ENCODE assay signal across 8 cellular contexts in the genomic region with DNA sequence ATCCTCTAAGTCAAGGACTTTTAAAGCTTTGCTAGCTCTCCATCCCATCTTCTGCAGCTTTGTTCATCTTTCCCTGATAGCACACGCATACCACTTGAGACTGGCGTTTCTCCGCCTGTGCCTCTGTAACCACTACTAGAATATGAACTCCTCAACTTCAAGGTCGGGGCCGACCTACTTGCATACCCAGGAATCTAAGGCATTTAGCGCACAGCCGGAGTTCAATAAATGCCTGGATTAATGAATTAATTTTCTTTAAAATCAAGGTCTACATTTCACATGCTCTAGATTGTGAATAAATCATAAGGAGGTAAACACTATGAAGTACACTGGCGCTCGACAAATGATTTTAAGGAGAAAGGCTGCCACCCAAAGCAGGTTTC.
DNase-seq lines count a peak whose midpoint lies in the region; ATAC-seq and TF ChIP-seq lines count a peak whose summit lies in the region.

No MANE protein-coding gene starts in this region.

- no peaks in the 10 kb centered on the region for H3K9me3 Mint-ChIP-seq in CD4-positive, alpha-beta T cell
- no peaks in the 10 kb centered on the region for H3K9me3 Mint-ChIP-seq in neural crest cell

- CTCF ChIA-PET in CD4-positive, alpha-beta T cell (lab: Charles Lee): interaction anchor here (0.8 to 1.3 kb wide), 7 partner anchors 11 to 1200 kb away, joined by 3 to 13 read pairs (median 3); a partner anchor contains a TSS

- H3K27me3 ChIP-seq in CD4-positive, alpha-beta T cell (ENCODE audit: control insufficient read depth, insufficient read depth, low read length): no peaks in the 10 kb centered on the region
- peaks cover 10% of the 10 kb centered on the region for H3K27me3 ChIP-seq in NT2/D1 (ENCODE audit: insufficient read depth, insufficient read length)
- H3K27me3 ChIP-seq in effector memory CD4-positive, alpha-beta T cell (replicated peaks; ENCODE audit: control insufficient read depth, insufficient read depth, low read length, poor library complexity, severe bottlenecking): no peaks in the 10 kb centered on the region

- H3K36me3 ChIP-seq in NT2/D1 (ENCODE audit: insufficient read depth, insufficient read length, low read length): no peaks in the 10 kb centered on the region
- no peaks in the 10 kb centered on the region for H3K36me3 ChIP-seq in effector memory CD4-positive, alpha-beta T cell (ENCODE audit: control insufficient read depth, insufficient read depth, low read length)

- H3K9ac ChIP-seq in NT2/D1 (ENCODE audit: insufficient read length, low read depth): no peak overlapping the region

- peak overlapping the region; percentile 40 for H3K4me3 ChIP-seq in NT2/D1 (ENCODE audit: insufficient read length, low read depth)
- H3K4me3 ChIP-seq in effector memory CD4-positive, alpha-beta T cell (ENCODE audit: insufficient read depth, low read depth, low read length, poor library complexity, severe bottlenecking): peak overlapping the region; percentile 55

- H3K4me3 Mint-ChIP-seq in CD4-positive, alpha-beta T cell: peak overlapping the region; percentile 85
- H3K4me3 Mint-ChIP-seq in neural crest cell: peak overlapping the region; percentile 77

- H3K9me3 ChIP-seq in CD4-positive, alpha-beta T cell (ENCODE audit: control insufficient read depth, low read length): no peaks in the 10 kb centered on the region
- no peaks in the 10 kb centered on the region for H3K9me3 ChIP-seq in NT2/D1 (ENCODE audit: insufficient read depth, low read length)
- no peaks in the 10 kb centered on the region for H3K9me3 ChIP-seq in effector memory CD4-positive, alpha-beta T cell (ENCODE audit: control insufficient read depth, low read length)

- no peaks in the 10 kb centered on the region for H3K36me3 Mint-ChIP-seq in CD4-positive, alpha-beta T cell (ENCODE audit: low read depth)
- H3K36me3 Mint-ChIP-seq in neural crest cell (ENCODE audit: low read depth): no peaks in the 10 kb centered on the region

- no peak overlapping the region for H3K27ac ChIP-seq in CD4-positive, alpha-beta T cell (ENCODE audit: low read depth, low read length)
- peak overlapping the region; percentile 67 for H3K27ac ChIP-seq in effector memory CD4-positive, alpha-beta T cell (ENCODE audit: insufficient read depth, low read length, poor library complexity, severe bottlenecking)

- no peak for TF ChIP-seq CTCF in CD4-positive, alpha-beta T cell (IDR thresholded peaks at IDR 0.05)
- no peak for TF ChIP-seq CTCF in neural crest cell (conservative IDR thresholded peaks at IDR 0.05)
- TF ChIP-seq CTCF in GM10266 (IDR thresholded peaks at IDR 0.05; ENCODE audit: control insufficient read depth, insufficient read depth, low read depth, missing control alignments): no peak

- intact Hi-C loops in CD4-positive, alpha-beta T cell (cut with DNase I, micrococcal nuclease): loop anchor here (2.0 to 10.0 kb wide), 6 partner anchors 73 to 1198 kb away; a partner anchor contains a TSS

- H3K4me1 Mint-ChIP-seq in CD4-positive, alpha-beta T cell (ENCODE audit: low read depth): peaks cover 19% of the 10 kb centered on the region
- H3K4me1 Mint-ChIP-seq in neural crest cell: peaks cover 11% of the 10 kb centered on the region

- no peak for ATAC-seq in CD4-positive, alpha-beta T cell (ENCODE audit: poor library complexity)

- peak overlapping the region; percentile 80 for H3K27ac Mint-ChIP-seq in CD4-positive, alpha-beta T cell
- no peak overlapping the region for H3K27ac Mint-ChIP-seq in neural crest cell (ENCODE audit: unreplicated experiment)

- no peaks in the 10 kb centered on the region for H3K4me1 ChIP-seq in NT2/D1 (ENCODE audit: insufficient read depth, insufficient read length)
- H3K4me1 ChIP-seq in effector memory CD4-positive, alpha-beta T cell (ENCODE audit: control insufficient read depth, insufficient read depth, low read length, poor library complexity, severe bottlenecking): no peaks in the 10 kb centered on the region

- POLR2A ChIA-PET in CD4-positive, alpha-beta T cell (lab: Charles Lee): interaction anchor here (1.2 to 2.0 kb wide), 7 partner anchors 9 to 1171 kb away, joined by 3 to 39 read pairs (median 5); a partner anchor contains a TSS

- H3K27me3 Mint-ChIP-seq in CD4-positive, alpha-beta T cell: no peaks in the 10 kb centered on the region
- peaks cover 42% of the 10 kb centered on the region for H3K27me3 Mint-ChIP-seq in neural crest cell (ENCODE audit: low read depth)

- DNase-seq in CD4-positive, alpha-beta T cell: no peak
- DNase-seq in NT2/D1 (ENCODE audit: low read depth, low spot score) (no peak), neural crest cell (ENCODE audit: low read depth, low spot score) (peak; percentile 4), AG08395 (ENCODE audit: low spot score) (no peak), NCI-H526 treated with DMSO at 0.1 percent for 48 hours (lab: John Stamatoyannopoulos, UW) (no peak), GM10266 (ENCODE audit: extremely low spot score) (no peak), COR-L47 (lab: John Stamatoyannopoulos, UW) (no peak)
- DNase-seq in effector memory CD4-positive, alpha-beta T cell: no peak
